Comparison of ENCODE assay signal across 1 cellular context in the genomic region with DNA sequence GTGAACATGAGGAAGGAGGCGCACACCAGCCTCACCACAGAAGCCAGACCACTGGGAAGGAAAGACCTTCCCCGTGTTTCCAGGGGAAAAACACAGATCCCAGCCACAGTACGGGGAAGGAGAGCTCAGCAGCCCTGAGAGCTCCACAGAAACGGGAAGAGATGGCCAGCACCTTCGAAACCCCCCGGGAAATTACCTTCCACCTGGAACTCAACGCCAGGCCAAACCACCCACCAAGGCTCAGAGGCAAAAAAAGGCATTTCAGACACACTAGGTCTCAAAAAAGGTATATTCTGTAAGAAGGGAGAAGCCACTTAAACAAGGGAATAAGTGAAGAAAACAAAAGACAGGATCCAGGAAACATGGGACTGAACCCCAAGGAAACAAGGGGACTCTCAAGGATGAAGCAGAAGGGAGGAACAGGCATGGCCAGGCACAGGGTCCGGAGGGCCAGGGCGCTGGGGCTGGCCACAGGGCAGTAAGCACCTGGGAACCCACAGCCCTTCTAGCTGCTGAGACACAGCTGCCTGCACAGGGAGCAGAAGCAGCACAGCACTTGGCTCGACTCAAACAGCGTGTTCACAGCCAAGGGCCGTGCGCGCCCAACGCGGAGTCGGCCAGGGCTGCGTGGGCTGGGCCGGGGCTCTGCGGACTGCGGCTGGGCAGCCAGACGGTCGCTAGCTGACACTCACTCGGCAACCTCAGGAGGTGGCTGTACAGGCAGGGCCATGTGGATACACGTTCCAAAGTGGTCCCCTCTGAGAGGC.
TF ChIP-seq lines count a peak whose summit lies in the region.

No MANE protein-coding gene starts in this region.

TF ChIP-seq in GM23338, 12 proteins besides CTCF, POLR2A, EP300 and RAD21:
- TF ChIP-seq EZH2 (IDR thresholded peaks at IDR 0.05; ENCODE audit: low read depth, unreplicated experiment) (no peak), ZNF331 (CRISPR knock-in tag; IDR thresholded peaks at IDR 0.05; ENCODE audit: low read depth) (no peak), JUNB (IDR thresholded peaks at IDR 0.05; ENCODE audit: unreplicated experiment) (no peak), NANOG (IDR thresholded peaks at IDR 0.05; ENCODE audit: borderline replicate concordance) (no peak), REST (IDR thresholded peaks at IDR 0.05; ENCODE audit: unreplicated experiment) (no peak), ZNF114 (CRISPR knock-in tag; IDR thresholded peaks at IDR 0.05) (no peak), POLR2AphosphoS5 (IDR thresholded peaks at IDR 0.05; ENCODE audit: low read depth) (no peak), ETS1 (IDR thresholded peaks at IDR 0.05) (no peak), CREB1 (CRISPR knock-in tag; IDR thresholded peaks at IDR 0.05; ENCODE audit: low read depth) (no peak), EZH2phosphoT487 (IDR thresholded peaks at IDR 0.05; ENCODE audit: unreplicated experiment) (no peak), STAT1 (IDR thresholded peaks at IDR 0.05; ENCODE audit: unreplicated experiment) (no peak)
- TF ChIP-seq, protein P1, sequence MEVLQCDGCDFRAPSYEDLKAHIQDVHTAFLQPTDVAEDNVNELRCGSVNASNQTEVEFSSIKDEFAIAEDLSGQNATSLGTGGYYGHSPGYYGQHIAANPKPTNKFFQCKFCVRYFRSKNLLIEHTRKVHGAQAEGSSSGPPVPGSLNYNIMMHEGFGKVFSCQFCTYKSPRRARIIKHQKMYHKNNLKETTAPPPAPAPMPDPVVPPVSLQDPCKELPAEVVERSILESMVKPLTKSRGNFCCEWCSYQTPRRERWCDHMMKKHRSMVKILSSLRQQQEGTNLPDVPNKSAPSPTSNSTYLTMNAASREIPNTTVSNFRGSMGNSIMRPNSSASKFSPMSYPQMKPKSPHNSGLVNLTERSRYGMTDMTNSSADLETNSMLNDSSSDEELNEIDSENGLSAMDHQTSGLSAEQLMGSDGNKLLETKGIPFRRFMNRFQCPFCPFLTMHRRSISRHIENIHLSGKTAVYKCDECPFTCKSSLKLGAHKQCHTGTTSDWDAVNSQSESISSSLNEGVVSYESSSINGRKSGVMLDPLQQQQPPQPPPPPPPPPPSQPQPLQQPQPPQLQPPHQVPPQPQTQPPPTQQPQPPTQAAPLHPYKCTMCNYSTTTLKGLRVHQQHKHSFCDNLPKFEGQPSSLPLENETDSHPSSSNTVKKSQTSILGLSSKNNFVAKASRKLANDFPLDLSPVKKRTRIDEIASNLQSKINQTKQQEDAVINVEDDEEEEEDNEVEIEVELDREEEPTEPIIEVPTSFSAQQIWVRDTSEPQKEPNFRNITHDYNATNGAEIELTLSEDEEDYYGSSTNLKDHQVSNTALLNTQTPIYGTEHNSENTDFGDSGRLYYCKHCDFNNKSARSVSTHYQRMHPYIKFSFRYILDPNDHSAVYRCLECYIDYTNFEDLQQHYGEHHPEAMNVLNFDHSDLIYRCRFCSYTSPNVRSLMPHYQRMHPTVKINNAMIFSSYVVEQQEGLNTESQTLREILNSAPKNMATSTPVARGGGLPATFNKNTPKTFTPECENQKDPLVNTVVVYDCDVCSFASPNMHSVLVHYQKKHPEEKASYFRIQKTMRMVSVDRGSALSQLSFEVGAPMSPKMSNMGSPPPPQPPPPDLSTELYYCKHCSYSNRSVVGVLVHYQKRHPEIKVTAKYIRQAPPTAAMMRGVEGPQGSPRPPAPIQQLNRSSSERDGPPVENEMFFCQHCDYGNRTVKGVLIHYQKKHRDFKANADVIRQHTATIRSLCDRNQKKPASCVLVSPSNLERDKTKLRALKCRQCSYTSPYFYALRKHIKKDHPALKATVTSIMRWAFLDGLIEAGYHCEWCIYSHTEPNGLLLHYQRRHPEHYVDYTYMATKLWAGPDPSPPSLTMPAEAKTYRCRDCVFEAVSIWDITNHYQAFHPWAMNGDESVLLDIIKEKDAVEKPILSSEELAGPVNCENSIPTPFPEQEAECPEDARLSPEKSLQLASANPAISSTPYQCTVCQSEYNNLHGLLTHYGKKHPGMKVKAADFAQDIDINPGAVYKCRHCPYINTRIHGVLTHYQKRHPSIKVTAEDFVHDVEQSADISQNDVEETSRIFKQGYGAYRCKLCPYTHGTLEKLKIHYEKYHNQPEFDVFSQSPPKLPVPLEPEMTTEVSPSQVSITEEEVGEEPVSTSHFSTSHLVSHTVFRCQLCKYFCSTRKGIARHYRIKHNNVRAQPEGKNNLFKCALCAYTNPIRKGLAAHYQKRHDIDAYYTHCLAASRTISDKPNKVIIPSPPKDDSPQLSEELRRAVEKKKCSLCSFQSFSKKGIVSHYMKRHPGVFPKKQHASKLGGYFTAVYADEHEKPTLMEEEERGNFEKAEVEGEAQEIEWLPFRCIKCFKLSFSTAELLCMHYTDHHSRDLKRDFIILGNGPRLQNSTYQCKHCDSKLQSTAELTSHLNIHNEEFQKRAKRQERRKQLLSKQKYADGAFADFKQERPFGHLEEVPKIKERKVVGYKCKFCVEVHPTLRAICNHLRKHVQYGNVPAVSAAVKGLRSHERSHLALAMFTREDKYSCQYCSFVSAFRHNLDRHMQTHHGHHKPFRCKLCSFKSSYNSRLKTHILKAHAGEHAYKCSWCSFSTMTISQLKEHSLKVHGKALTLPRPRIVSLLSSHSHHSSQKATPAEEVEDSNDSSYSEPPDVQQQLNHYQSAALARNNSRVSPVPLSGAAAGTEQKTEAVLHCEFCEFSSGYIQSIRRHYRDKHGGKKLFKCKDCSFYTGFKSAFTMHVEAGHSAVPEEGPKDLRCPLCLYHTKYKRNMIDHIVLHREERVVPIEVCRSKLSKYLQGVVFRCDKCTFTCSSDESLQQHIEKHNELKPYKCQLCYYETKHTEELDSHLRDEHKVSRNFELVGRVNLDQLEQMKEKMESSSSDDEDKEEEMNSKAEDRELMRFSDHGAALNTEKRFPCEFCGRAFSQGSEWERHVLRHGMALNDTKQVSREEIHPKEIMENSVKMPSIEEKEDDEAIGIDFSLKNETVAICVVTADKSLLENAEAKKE (CRISPR knock-in tag; IDR thresholded peaks at IDR 0.05) = no peak
